Comparison of ENCODE assay signal across 1 cellular context in genomic region chr5:135446186-135446585, GRCh38.
TF ChIP-seq lines count a peak whose summit lies in the region.

No MANE protein-coding gene starts in this region.

TF ChIP-seq in H1, 55 proteins besides CTCF, POLR2A, EP300 and RAD21:
- TF ChIP-seq ASH2L (IDR thresholded peaks at IDR 0.05; ENCODE audit: low read length) (no peak), E2F6 (IDR thresholded peaks at IDR 0.05) (0 out of 2 replicates have a peak, but pooled peaks have one; percentile 28)
